8 cellular contexts compared by ENCODE assay signal in the genomic region with DNA sequence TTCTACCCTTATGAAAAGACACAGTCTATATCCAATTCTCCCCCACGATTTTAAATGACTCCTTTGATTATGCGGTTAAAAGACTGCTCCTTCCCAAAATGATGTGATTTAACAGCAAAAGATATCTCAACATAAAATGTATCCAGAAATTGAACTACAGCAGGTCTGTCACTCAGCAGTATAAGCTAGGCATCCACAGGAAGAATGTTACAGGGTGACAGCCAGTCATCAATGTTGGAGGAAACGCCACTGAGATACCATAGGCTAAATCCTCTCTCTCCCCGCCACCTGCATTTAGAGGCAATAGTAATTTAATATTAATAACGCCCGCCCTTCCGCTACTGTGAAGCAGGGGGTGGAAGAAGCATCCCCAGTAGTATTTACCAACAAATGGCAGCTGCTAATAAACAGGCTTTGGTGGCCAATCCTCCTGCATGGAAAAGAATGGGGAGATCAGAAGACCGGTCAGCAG. TPM values are rescaled to one million over a fixed set of nuclear protein-coding genes. Genes with fewer than 3 reads are reported as not detected.
DNase-seq lines count a peak whose midpoint lies in the region; ATAC-seq, FAIRE-seq and TF ChIP-seq lines count a peak whose summit lies in the region.

No MANE protein-coding gene starts in this region.

- intact Hi-C loops in left lung (cut with DNase I), result no loop called here

- no peak for FAIRE-seq in H54 (lab: Jason Lieb, UNC)

- H3K9me3 ChIP-seq in left lung, result no peaks in the 10 kb centered on the region

- POLR2A ChIA-PET in AG04449 (lab: Yijun Ruan, JAX), result interaction anchor here (2.2 kb wide), 1 partner anchor 157 kb away, joined by 7 read pairs; the partner anchor contains the start of gene LDHB

- peak overlapping the region; percentile 81 for H3K4me3 ChIP-seq in AG04449 (ENCODE audit: low read depth, low read length)
- peak overlapping the region; percentile 87 to 93 for H3K4me3 ChIP-seq in left lung

- H3K27me3 ChIP-seq in left lung, result no peaks in the 10 kb centered on the region

- peaks cover 26 to 45% of the 10 kb centered on the region in 2 donors for H3K4me1 ChIP-seq in left lung

- no peak for TF ChIP-seq POLR2A in H54 (IDR thresholded peaks at IDR 0.05; ENCODE audit: low read depth, low read length)

- DNase-seq in AG04449 (ENCODE audit: low read depth, low spot score), result no peak
- no peak for DNase-seq in left lung
- DNase-seq in islet precursor cell, result no peak
- DNase-seq in NCI-H1105 (lab: John Stamatoyannopoulos, UW), result no peak
- DNase-seq in H54 (ENCODE audit: insufficient read length, low spot score), result no peak

- peaks cover 3 to 30% of the 10 kb centered on the region in 2 donors for H3K36me3 ChIP-seq in left lung

- CTCF ChIA-PET in AG04449 (lab: Yijun Ruan, JAX), result interaction anchor here (1.8 kb wide), 1 partner anchor 180 kb away, joined by 11 read pairs; no protein-coding TSS in a partner anchor

- TF ChIP-seq CTCF in AG04449 (IDR thresholded peaks at IDR 0.05; ENCODE audit: insufficient read depth, low read length, missing control alignments) (no peak), left lung (IDR thresholded peaks at IDR 0.05) (no peak)

- ATAC-seq in GM21786 (IDR thresholded peaks at IDR 0.05; ENCODE audit: unreplicated experiment) (peak; percentile 0), SK-N-SH treated with all-trans-retinoic acid at 6 μM for 48 hours (peak; percentile 8; the same call in 2 of the 3 replicates), left lung (no peak), HG03039 (IDR thresholded peaks at IDR 0.05; ENCODE audit: unreplicated experiment) (no peak)

- peak overlapping the region; percentile 87 to 91 for H3K27ac ChIP-seq in left lung

TF ChIP-seq in SK-N-SH treated with all-trans-retinoic acid at 6 μM for 48 hours, 23 proteins besides CTCF, POLR2A, EP300 and RAD21:
- TF ChIP-seq RARB (CRISPR knock-in tag; IDR thresholded peaks at IDR 0.05) (no peak), TCF4 (CRISPR knock-in tag; IDR thresholded peaks at IDR 0.05; ENCODE audit: borderline replicate concordance) (no peak), GLIS3 (CRISPR knock-in tag; IDR thresholded peaks at IDR 0.05) (no peak), ZFP3 (CRISPR knock-in tag; IDR thresholded peaks at IDR 0.05) (no peak)
- TF ChIP-seq, protein P1, sequence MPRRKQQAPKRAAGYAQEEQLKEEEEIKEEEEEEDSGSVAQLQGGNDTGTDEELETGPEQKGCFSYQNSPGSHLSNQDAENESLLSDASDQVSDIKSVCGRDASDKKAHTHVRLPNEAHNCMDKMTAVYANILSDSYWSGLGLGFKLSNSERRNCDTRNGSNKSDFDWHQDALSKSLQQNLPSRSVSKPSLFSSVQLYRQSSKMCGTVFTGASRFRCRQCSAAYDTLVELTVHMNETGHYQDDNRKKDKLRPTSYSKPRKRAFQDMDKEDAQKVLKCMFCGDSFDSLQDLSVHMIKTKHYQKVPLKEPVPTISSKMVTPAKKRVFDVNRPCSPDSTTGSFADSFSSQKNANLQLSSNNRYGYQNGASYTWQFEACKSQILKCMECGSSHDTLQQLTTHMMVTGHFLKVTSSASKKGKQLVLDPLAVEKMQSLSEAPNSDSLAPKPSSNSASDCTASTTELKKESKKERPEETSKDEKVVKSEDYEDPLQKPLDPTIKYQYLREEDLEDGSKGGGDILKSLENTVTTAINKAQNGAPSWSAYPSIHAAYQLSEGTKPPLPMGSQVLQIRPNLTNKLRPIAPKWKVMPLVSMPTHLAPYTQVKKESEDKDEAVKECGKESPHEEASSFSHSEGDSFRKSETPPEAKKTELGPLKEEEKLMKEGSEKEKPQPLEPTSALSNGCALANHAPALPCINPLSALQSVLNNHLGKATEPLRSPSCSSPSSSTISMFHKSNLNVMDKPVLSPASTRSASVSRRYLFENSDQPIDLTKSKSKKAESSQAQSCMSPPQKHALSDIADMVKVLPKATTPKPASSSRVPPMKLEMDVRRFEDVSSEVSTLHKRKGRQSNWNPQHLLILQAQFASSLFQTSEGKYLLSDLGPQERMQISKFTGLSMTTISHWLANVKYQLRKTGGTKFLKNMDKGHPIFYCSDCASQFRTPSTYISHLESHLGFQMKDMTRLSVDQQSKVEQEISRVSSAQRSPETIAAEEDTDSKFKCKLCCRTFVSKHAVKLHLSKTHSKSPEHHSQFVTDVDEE (CRISPR knock-in tag; IDR thresholded peaks at IDR 0.05), result no peak

RNA-seq across cellular contexts. Expression of gene RECQL, which starts 0.6 kb away (rescaled TPM):
- total RNA-seq in left lung, result 10 to 100 TPM; 34.4 to 42.1 TPM

RNA-seq across cellular contexts. Expression of gene GOLT1B, which starts 0.8 kb away (rescaled TPM):
- 10 to 100 TPM; 43.8 to 51.9 TPM for total RNA-seq in left lung

RNA-seq across cellular contexts. Expression of gene SPX, which starts 25.3 kb away (rescaled TPM):
- total RNA-seq in left lung, result under 1 TPM; 0.44 to 0.79 TPM

Comparison
In these comparisons a context has a peak if more than half of its experiments do, and no peak if none do; other contexts are left out.
1. ATAC-seq: peak in GM21786 (single experiment) and SK-N-SH treated with all-trans-retinoic acid at 6 μM for 48 hours (single experiment); none in left lung (single experiment) and HG03039 (single experiment).